1 cellular context compared by ENCODE assay signal in genomic region chr11:45941285-45941684, GRCh38.
A peak's percentile ranks its signal among the peaks of the same experiment; 100 is the strongest.
TF ChIP-seq lines count a peak whose summit lies in the region.

No MANE protein-coding gene starts in this region.

TF ChIP-seq in K562, 482 proteins besides CTCF, POLR2A, EP300 and RAD21:
- TF ChIP-seq ARID2 (IDR thresholded peaks at IDR 0.05): no peak
- TF ChIP-seq POLR2H (tag; IDR thresholded peaks at IDR 0.05; ENCODE audit: low read depth): no peak
- peak; percentile 71 for TF ChIP-seq ATF3 (IDR thresholded peaks at IDR 0.05)
- no peak for TF ChIP-seq ATF3 (CRISPR knock-in tag; conservative IDR thresholded peaks at IDR 0.05)
- no peak for TF ChIP-seq KAT7 (CRISPR knock-in tag; IDR thresholded peaks at IDR 0.05; ENCODE audit: borderline replicate concordance)
- TF ChIP-seq CBFA2T3 (IDR thresholded peaks at IDR 0.05): no peak
- no peak for TF ChIP-seq NFE2 (IDR thresholded peaks at IDR 0.05; ENCODE audit: low read depth)
- TF ChIP-seq ZNF224 (CRISPR knock-in tag; IDR thresholded peaks at IDR 0.05): no peak
- TF ChIP-seq MTA2 (IDR thresholded peaks at IDR 0.05; ENCODE audit: low read depth): no peak
- no peak for TF ChIP-seq HNRNPK (IDR thresholded peaks at IDR 0.05; ENCODE audit: low read depth, low read length, poor library complexity, severe bottlenecking)
- TF ChIP-seq CLOCK (CRISPR knock-in tag; IDR thresholded peaks at IDR 0.05; ENCODE audit: borderline replicate concordance): no peak
- TF ChIP-seq ARID4B (CRISPR knock-in tag; IDR thresholded peaks at IDR 0.05): no peak
- no peak for TF ChIP-seq E2F1 (CRISPR knock-in tag; IDR thresholded peaks at IDR 0.05)
- TF ChIP-seq CEBPG (CRISPR knock-in tag; IDR thresholded peaks at IDR 0.05): no peak
- 0 out of 4 replicates have a peak, but pooled peaks of 1 of the 2 experiments have one; percentile 26 for TF ChIP-seq CEBPG (tag; conservative IDR thresholded peaks at IDR 0.05 in 1 of 2, IDR thresholded peaks at IDR 0.05 in 1 of 2)
- no peak for TF ChIP-seq EZH2 (IDR thresholded peaks at IDR 0.05; ENCODE audit: borderline replicate concordance, low read depth, low read length)
